ENCODE assay signal across 1 cellular context in the genomic region with DNA sequence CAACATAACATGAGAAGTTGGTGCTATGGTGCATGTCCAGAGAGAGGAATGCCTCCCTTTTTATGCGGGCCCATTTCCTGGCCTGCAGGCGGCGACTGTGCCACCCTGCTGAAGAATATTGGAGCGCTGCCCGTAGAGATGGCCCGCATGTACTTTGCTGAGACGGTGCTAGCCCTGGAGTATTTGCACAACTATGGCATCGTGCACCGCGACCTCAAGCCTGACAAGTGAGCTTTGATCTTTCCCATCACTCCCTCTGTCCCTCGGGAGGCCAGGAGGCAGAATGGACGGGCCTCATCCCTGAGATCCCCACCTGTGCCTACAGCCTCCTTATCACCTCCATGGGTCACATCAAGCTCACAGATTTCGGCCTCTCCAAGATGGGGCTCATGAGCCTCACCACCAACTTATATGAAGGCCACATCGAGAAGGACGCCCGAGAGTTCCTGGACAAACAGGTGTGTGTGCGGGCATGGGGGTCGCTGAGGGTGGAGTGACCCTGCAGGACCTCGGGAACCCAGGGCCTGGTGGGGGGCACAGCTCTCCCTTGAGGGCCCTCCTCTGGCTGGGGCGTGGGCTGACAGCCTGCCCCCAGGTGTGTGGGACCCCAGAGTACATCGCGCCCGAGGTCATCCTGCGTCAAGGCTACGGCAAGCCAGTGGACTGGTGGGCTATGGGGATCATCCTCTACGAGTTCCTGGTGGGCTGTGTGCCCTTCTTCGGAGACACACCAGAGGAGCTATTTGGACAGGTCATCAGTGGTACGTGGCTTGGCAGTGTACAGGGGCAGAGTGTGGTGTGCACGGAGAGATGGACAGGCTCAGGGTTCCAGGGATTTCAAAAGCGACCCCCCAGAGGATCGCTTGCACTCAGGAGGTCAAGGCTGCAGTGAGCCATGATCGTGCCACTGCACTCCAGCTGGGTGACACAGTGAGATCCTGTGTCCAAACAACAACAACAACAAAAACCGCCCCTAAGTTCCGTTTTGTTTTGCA.
TF ChIP-seq lines count a peak whose summit lies in the region.

No MANE protein-coding gene starts in this region.

TF ChIP-seq in liver, 16 proteins besides CTCF, POLR2A, EP300 and RAD21 (continued from another document):
- TF ChIP-seq, protein P1, sequence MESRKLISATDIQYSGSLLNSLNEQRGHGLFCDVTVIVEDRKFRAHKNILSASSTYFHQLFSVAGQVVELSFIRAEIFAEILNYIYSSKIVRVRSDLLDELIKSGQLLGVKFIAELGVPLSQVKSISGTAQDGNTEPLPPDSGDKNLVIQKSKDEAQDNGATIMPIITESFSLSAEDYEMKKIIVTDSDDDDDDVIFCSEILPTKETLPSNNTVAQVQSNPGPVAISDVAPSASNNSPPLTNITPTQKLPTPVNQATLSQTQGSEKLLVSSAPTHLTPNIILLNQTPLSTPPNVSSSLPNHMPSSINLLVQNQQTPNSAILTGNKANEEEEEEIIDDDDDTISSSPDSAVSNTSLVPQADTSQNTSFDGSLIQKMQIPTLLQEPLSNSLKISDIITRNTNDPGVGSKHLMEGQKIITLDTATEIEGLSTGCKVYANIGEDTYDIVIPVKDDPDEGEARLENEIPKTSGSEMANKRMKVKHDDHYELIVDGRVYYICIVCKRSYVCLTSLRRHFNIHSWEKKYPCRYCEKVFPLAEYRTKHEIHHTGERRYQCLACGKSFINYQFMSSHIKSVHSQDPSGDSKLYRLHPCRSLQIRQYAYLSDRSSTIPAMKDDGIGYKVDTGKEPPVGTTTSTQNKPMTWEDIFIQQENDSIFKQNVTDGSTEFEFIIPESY (IDR thresholded peaks at IDR 0.05): no peak
- TF ChIP-seq EGR1 (IDR thresholded peaks at IDR 0.05; ENCODE audit: low read depth in 2 of 2) (no peak), RXRA (IDR thresholded peaks at IDR 0.05) (peak in 1 of 2 donors; percentile 42), HNF4A (conservative IDR thresholded peaks at IDR 0.05) (peak; percentile 19 to 69)
